ENCODE assay signal across 8 cellular contexts in the genomic region with DNA sequence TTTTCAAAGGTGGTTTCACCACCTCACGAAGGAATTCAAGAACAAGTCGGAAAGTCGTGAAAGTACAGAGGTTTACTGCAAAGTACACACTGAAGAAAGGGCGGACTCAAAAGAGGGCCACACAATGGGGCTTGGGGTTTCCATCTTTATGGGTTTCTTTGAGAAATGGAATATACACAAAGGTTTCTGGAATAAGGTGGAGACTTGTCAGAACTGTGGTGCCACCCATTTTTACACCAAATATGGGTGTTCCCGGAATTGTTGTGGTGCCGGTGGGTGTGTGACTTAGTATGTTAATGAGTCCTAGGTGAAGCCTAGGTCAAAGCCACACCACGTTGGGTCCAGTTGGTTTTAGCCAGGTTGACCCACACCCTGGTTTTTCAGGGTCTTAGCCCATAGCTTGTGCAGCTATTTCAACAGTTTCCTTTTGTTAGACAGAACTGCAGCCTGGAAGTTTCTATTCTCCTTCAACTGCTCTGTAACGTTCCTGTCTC. TPM values are rescaled to one million over a fixed set of nuclear protein-coding genes. Genes with fewer than 3 reads are reported as not detected.
A peak's percentile ranks its signal among the peaks of the same experiment; 100 is the strongest.
DNase-seq lines count a peak whose midpoint lies in the region; ATAC-seq, FAIRE-seq and TF ChIP-seq lines count a peak whose summit lies in the region.

No MANE protein-coding gene starts in this region.

- H3K27ac ChIP-seq in A549 (peak overlapping the region; percentile 49 to 69), K562 (ENCODE audit: extremely low read depth, low read depth, low read length) (peak overlapping the region; percentile 86), muscle layer of colon (ENCODE audit: low read depth, low read length) (no peak overlapping the region)

- TF ChIP-seq CTCF in A549 (IDR thresholded peaks at IDR 0.05) (no peak), HFFc6 (IDR thresholded peaks at IDR 0.05) (no peak), K562 (IDR thresholded peaks at IDR 0.05 in 2 of 3, conservative IDR thresholded peaks at IDR 0.05 in 1 of 3; ENCODE audit: insufficient read depth in 2 of 3, low read depth in 1 of 3, low read length in 3 of 3) (no peak)

- intact Hi-C loops in K562 (cut with micrococcal nuclease) = loop anchor here (1.0 to 5.0 kb wide), 3 partner anchors 20 to 89 kb away; partner anchors contain the start of genes ATMIN, C16orf46 and CENPN

- H3K9me3 Mint-ChIP-seq in HFFc6 = no peaks in the 10 kb centered on the region

- ATAC-seq in A549 (peak; percentile 4 to 17; a peak in 5 of 6 replicates), K562 (peak; percentile 66), HG02852 (IDR thresholded peaks at IDR 0.05; ENCODE audit: unreplicated experiment) (no peak), HG03196 (IDR thresholded peaks at IDR 0.05; ENCODE audit: unreplicated experiment) (no peak)

- CTCF ChIA-PET in A549 (lab: Yijun Ruan, JAX) (interaction anchor here (0.9 to 2.2 kb wide), 3 partner anchors 61 to 641 kb away, joined by 3 to 9 read pairs (median 3); partner anchors contain the start of gene ATMIN), K562 (lab: Yijun Ruan, JAX; ENCODE audit: low intra/inter-chr PET ratio) (interaction anchor here (0.6 kb wide), 1 partner anchor 62 kb away, joined by 6 read pairs; no protein-coding TSS in a partner anchor)

- DNase-seq in A549 (ENCODE audit: low read depth in 1 of 2, low spot score in 1 of 2) (no peak), HFFc6 (no peak), K562 (ENCODE audit: extremely low read depth in 1 of 4, low spot score in 3 of 4) (peak in 2 of 4 experiments; percentile 46 to 85), NCI-H2196 (lab: John Stamatoyannopoulos, UW; ENCODE audit: unreplicated experiment) (no peak), Kasumi-1 (lab: John Stamatoyannopoulos, UW) (no peak)

- WGBS in A549 (ENCODE audit: missing lambda C conversion rate) = 32% methylated on average over 8 of the region's 8 CpGs
- 3% methylated on average over 8 of the region's 8 CpGs for WGBS in K562 (ENCODE audit: insufficient coverage, low coverage, missing lambda C conversion rate)

- H3K4me3 Mint-ChIP-seq in HFFc6 = peak overlapping the region; percentile 70

- H3K4me2 ChIP-seq in A549 = peak overlapping the region; percentile 71
- peak overlapping the region; percentile 78 for H3K4me2 ChIP-seq in K562 (ENCODE audit: insufficient read depth, low read length)

- H3K4me1 ChIP-seq in A549 (peaks cover 5% of the 10 kb centered on the region), K562 (replicated peaks in 1 of 2; ENCODE audit: control insufficient read depth in 2 of 2, insufficient read depth in 2 of 2, low read length in 2 of 2) (peaks cover 21 to 26% of the 10 kb centered on the region in 2 experiments), muscle layer of colon (ENCODE audit: insufficient read depth, low read length) (peaks cover 8% of the 10 kb centered on the region)

- in situ Hi-C loops in K562 (cut with MboI) = no loop called here

- POLR2A ChIA-PET in A549 (lab: Yijun Ruan, JAX) = no interaction called here
- POLR2A ChIA-PET in K562 (lab: Yijun Ruan, JAX) = interaction anchor here (1.6 kb wide), 1 partner anchor 78 kb away, joined by 3 read pairs; no protein-coding TSS in a partner anchor

- FAIRE-seq in A549 (lab: Jason Lieb, UNC) = no peak
- FAIRE-seq in K562 (lab: Jason Lieb, UNC) = no peak

- no peaks in the 10 kb centered on the region for H3K9me1 ChIP-seq in K562 (ENCODE audit: control insufficient read depth, insufficient read depth, low read length)

- H3K27ac Mint-ChIP-seq in HFFc6 = peak overlapping the region; percentile 33; the same call in 1 of the 2 replicates

- no peaks in the 10 kb centered on the region for H3K36me3 Mint-ChIP-seq in HFFc6 (ENCODE audit: low read depth)

- BruUV-seq in K562 (replicated peaks; lab: Mats Ljungman, UMichigan) = TSS peak; percentile 95

- H3K79me2 ChIP-seq in K562 (ENCODE audit: control insufficient read depth, insufficient read depth, low read length) = peaks cover 44% of the 10 kb centered on the region

- TF ChIP-seq RAD21 in A549 (conservative IDR thresholded peaks at IDR 0.05 in 1 of 2, IDR thresholded peaks at IDR 0.05 in 1 of 2) (no peak), K562 (CRISPR knock-in tag; conservative IDR thresholded peaks at IDR 0.05 in 1 of 2, IDR thresholded peaks at IDR 0.05 in 1 of 2) (no peak)

- H3K27me3 ChIP-seq in K562 (ENCODE audit: control insufficient read depth in 2 of 2, insufficient read depth in 2 of 2, low read length in 2 of 2) (no peaks in the 10 kb centered on the region), muscle layer of colon (ENCODE audit: control insufficient read depth in 1 of 2, insufficient read depth in 2 of 2, low read length in 2 of 2) (no peaks in the 10 kb centered on the region)

- peaks cover 3% of the 10 kb centered on the region for H3K27me3 Mint-ChIP-seq in HFFc6 (ENCODE audit: insufficient read depth)

- H3K9ac ChIP-seq in K562 (ENCODE audit: insufficient read depth in 1 of 2, low read depth in 2 of 2, low read length in 2 of 2) (peak overlapping the region in 1 of 2 experiments; percentile 65; a peak in 3 of 4 replicates), muscle layer of colon (ENCODE audit: low read length) (no peak overlapping the region)

- TF ChIP-seq POLR2A in A549 (IDR thresholded peaks at IDR 0.05; ENCODE audit: low read length) = no peak
- TF ChIP-seq POLR2A in K562 (conservative IDR thresholded peaks at IDR 0.05) = peak; percentile 74

- H3K4me1 Mint-ChIP-seq in HFFc6 (ENCODE audit: low read depth) = peaks cover 18% of the 10 kb centered on the region

- H3K36me3 ChIP-seq in K562 (ENCODE audit: control insufficient read depth, insufficient read depth, low read length) (peaks cover 22% of the 10 kb centered on the region; the same call in 2 of the 3 replicates), muscle layer of colon (ENCODE audit: insufficient read depth, low read length) (no peaks in the 10 kb centered on the region)

- H2AFZ ChIP-seq in K562 (ENCODE audit: low read depth, low read length) = peak overlapping the region; percentile 94

- peak overlapping the region; percentile 24; the same call in 2 of the 3 replicates for H3K4me3 ChIP-seq in A549
- peak overlapping the region; percentile 22 for H3K4me3 ChIP-seq in K562
- H3K4me3 ChIP-seq in muscle layer of colon (ENCODE audit: low read depth in 1 of 2, low read length in 2 of 2) = peak overlapping the region; percentile 9 to 54

- TF ChIP-seq EP300 in A549 (IDR thresholded peaks at IDR 0.05) (no peak), K562 (IDR thresholded peaks at IDR 0.05; ENCODE audit: low read length) (no peak)

- no peaks in the 10 kb centered on the region for H4K20me1 ChIP-seq in K562 (replicated peaks; ENCODE audit: control insufficient read depth, insufficient read depth, low read length)

- H3K9me3 ChIP-seq in A549 (no peaks in the 10 kb centered on the region), K562 (replicated peaks; ENCODE audit: control insufficient read depth, insufficient read depth, low read depth, low read length) (no peaks in the 10 kb centered on the region), muscle layer of colon (ENCODE audit: low read length) (no peaks in the 10 kb centered on the region)

RNA-seq across cellular contexts. Expression of gene GCSH, which starts 0.6 kb away (rescaled TPM):
- 44.0 and 73.5 TPM in 2 replicates for polyA plus RNA-seq in A549 (2011; rRNA removed)
- polyA plus RNA-seq in A549 (2012; cell fraction: cytosol; rRNA removed) = 38.7 and 39.6 TPM in 2 replicates
- polyA plus RNA-seq in A549 (2012; cell fraction: nucleus; rRNA removed) = 13.6 and 14.6 TPM in 2 replicates
- 66.1 to 76.4 TPM (median 72.7 TPM) in 3 replicates for polyA plus RNA-seq in A549 (2017; fragmentation: RNase III; extraction: RNeasy Plus Mini Kit Qiagen cat#74134 plus additional on column Dnase treatment)
- 3.1 and 5.3 TPM in 2 replicates for polyA minus RNA-seq in A549 (2011; rRNA and poly(A)+ RNA removed)
- total RNA-seq in HFFc6 (2021; fragmentation: NEBNext Ultra II Directional; extraction: Animal tissue kit (Norgen Biotek cat#: 25700)) = 10 to 100 TPM; 23.6 to 36.1 (median 31.3) TPM
- total RNA-seq in K562 (2011; cell fraction: chromatin; rRNA removed; ENCODE audit: low replicate concordance) = 13.7 and 40.7 TPM in 2 replicates
- 12.3 and 14.3 TPM in 2 replicates for total RNA-seq in K562 (2011; cell fraction: nucleolus; rRNA removed)
- 27.1 and 44.8 TPM in 2 replicates for total RNA-seq in K562 (2011; cell fraction: nucleoplasm; rRNA removed)
- total RNA-seq in K562 (2014; rRNA removed) = 61.0 and 69.3 TPM in 2 replicates
- total RNA-seq in K562 (2014; rRNA removed; fragmentation: Illumina TruSeq; extraction: Trizol) = 121 and 129 TPM in 2 replicates
- total RNA-seq in K562 (2015; rRNA removed; fragmentation: Illumina TruSeq; extraction: Trizol) = 108 and 119 TPM in 2 replicates
- 89.0 and 89.7 TPM in 2 replicates for total RNA-seq in K562 (2021)
- 33.2 and 61.1 TPM in 2 replicates for polyA plus RNA-seq in K562 (2011; rRNA removed)
- polyA plus RNA-seq in K562 (2011; cell fraction: cytosol; rRNA removed) = 17.5 and 17.8 TPM in 2 replicates
- polyA plus RNA-seq in K562 (2011; cell fraction: nucleus; rRNA removed) = 11.1 and 13.3 TPM in 2 replicates
- 42.4 and 83.6 TPM in 2 replicates for polyA plus RNA-seq in K562 (2012)
- polyA plus RNA-seq in K562 (2014; fragmentation: Illumina TruSeq; extraction: Trizol) = 94.4 and 109 TPM in 2 replicates
- polyA plus RNA-seq in K562 (2014; fragmentation: Nextera tagmentation; extraction: Ambion mirVana) = 10 to 100 TPM; 35.0 to 35.2 TPM
- 115 TPM in 2 replicates for polyA plus RNA-seq in K562 (2014; rRNA removed)
- 18.0 and 18.4 TPM in 2 replicates for polyA minus RNA-seq in K562 (2011; rRNA and poly(A)+ RNA removed)
- 19.1 and 20.1 TPM in 2 replicates for polyA minus RNA-seq in K562 (2011; cell fraction: cytosol; rRNA and poly(A)+ RNA removed)
- polyA minus RNA-seq in K562 (2011; cell fraction: nucleus; rRNA and poly(A)+ RNA removed) = 8.9 and 13.0 TPM in 2 replicates

RNA-seq across cellular contexts. Expression of gene C16orf46, which starts 19.7 kb away (rescaled TPM):
- polyA plus RNA-seq in A549 (2011; rRNA removed) = 1.3 and 1.4 TPM in 2 replicates
- 0.69 and 0.71 TPM in 2 replicates for polyA plus RNA-seq in A549 (2012; cell fraction: cytosol; rRNA removed)
- 0.37 and 0.67 TPM in 2 replicates for polyA plus RNA-seq in A549 (2012; cell fraction: nucleus; rRNA removed)
- 0.37 to 0.83 TPM (median 0.69 TPM) in 3 replicates for polyA plus RNA-seq in A549 (2017; fragmentation: RNase III; extraction: RNeasy Plus Mini Kit Qiagen cat#74134 plus additional on column Dnase treatment)
- 0.87 TPM in 1 of 2 replicates, not detected in the other for polyA minus RNA-seq in A549 (2011; rRNA and poly(A)+ RNA removed)
- 1 to 10 TPM in 1 of 6 experiments, under 1 TPM in 5; 0.23 to 1.2 (median 0.35) TPM for total RNA-seq in HFFc6 (2021; fragmentation: NEBNext Ultra II Directional; extraction: Animal tissue kit (Norgen Biotek cat#: 25700))
- 1.1 and 1.4 TPM in 2 replicates for total RNA-seq in K562 (2011; cell fraction: chromatin; rRNA removed; ENCODE audit: low replicate concordance)
- total RNA-seq in K562 (2011; cell fraction: nucleolus; rRNA removed) = 0.26 and 0.67 TPM in 2 replicates
- 0.53 and 0.81 TPM in 2 replicates for total RNA-seq in K562 (2011; cell fraction: nucleoplasm; rRNA removed)
- total RNA-seq in K562 (2014; rRNA removed) = 0.54 TPM in 1 of 2 replicates, not detected in the other
- 0.19 TPM in 1 of 2 replicates, not detected in the other for total RNA-seq in K562 (2014; rRNA removed; fragmentation: Illumina TruSeq; extraction: Trizol)
- 0.23 and 0.33 TPM in 2 replicates for total RNA-seq in K562 (2015; rRNA removed; fragmentation: Illumina TruSeq; extraction: Trizol)
- 0.47 and 1.0 TPM in 2 replicates for total RNA-seq in K562 (2021)
- polyA plus RNA-seq in K562 (2011; rRNA removed) = 0.35 and 0.36 TPM in 2 replicates
- 0.62 and 0.63 TPM in 2 replicates for polyA plus RNA-seq in K562 (2011; cell fraction: cytosol; rRNA removed)
- polyA plus RNA-seq in K562 (2011; cell fraction: nucleus; rRNA removed) = 0.31 and 1.1 TPM in 2 replicates
- 0.98 and 1.7 TPM in 2 replicates for polyA plus RNA-seq in K562 (2012)
- 0.98 TPM in 1 of 2 replicates, not detected in the other for polyA plus RNA-seq in K562 (2014; fragmentation: Illumina TruSeq; extraction: Trizol)
- polyA plus RNA-seq in K562 (2014; fragmentation: Nextera tagmentation; extraction: Ambion mirVana) = under 1 TPM; 0.10 to 0.13 TPM
- 0.52 and 1.7 TPM in 2 replicates for polyA plus RNA-seq in K562 (2014; rRNA removed)
- 0.18 TPM in 1 of 2 replicates, not detected in the other for polyA minus RNA-seq in K562 (2011; rRNA and poly(A)+ RNA removed)
- not detected in 2 replicates for polyA minus RNA-seq in K562 (2011; cell fraction: cytosol; rRNA and poly(A)+ RNA removed)
- not detected in 2 replicates for polyA minus RNA-seq in K562 (2011; cell fraction: nucleus; rRNA and poly(A)+ RNA removed)

Comparison
In these comparisons a context has a peak if more than half of its experiments do, and no peak if none do; other contexts are left out.
1. ATAC-seq: peak in A549 (2 of 2) and K562 (single experiment); none in HG02852 (single experiment) and HG03196 (single experiment).
2. Of the 35 proteins assayed by ChIP-seq in both K562 and A549: peak only in K562: CEBPB, HDAC2, PHF8, POLR2A and SREBF2; only in A549: MAX; in both: EHMT2; in neither: 28.
3. Peak in every context shown above with its lines, with median percentiles within 50 percentile points of each other: H3K4me3 ChIP-seq.